Comparison of ENCODE assay signal across 8 cellular contexts in the genomic region with DNA sequence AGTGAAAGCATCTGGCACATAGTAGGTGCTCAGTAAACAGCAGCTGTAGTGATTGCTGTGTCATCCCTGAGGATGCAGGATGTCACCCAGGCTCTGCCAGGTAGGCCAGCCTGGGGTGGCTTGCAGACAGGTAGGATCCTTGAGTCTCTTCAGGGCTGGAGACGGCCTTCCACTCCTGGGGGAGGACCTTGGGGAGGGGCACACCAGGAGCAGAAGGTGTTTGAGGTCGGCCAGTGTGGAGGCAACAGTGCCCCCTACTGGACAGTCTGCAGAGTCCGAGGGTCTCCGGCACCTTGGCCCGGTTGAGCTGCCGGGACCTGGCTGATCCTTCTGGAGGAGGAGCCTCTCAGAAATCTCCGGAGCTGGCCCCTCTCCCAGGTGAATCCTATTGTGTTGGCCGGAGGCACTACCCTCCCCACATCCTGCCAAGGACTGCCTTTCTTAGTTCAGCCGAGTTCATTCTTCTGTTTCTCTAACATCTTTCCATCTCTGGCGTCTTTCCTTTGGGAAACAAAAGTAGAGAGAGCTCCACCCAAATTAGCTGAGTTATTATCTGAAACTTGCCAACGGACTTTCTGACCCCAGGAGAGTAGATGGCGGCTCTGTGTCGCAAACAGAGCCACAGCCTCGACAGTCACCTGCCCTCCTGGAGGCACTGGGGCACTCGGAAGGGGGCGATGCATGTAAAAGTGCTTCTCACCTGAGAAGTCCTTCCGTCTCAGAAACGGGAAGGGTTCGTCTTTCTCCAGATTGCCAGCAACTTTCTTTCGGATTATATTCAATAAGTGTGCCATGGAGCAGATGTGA. TPM values are rescaled to one million over a fixed set of nuclear protein-coding genes. Genes with fewer than 3 reads are reported as not detected.
DNase-seq lines count a peak whose midpoint lies in the region; ATAC-seq and TF ChIP-seq lines count a peak whose summit lies in the region.

No MANE protein-coding gene starts in this region.

- H3K4me1 ChIP-seq in lower lobe of right lung (no peaks in the 10 kb centered on the region), testis (peaks cover 12% of the 10 kb centered on the region)

- TF ChIP-seq CTCF in AG09319 (IDR thresholded peaks at IDR 0.05; ENCODE audit: low read depth, low read length) (peak; percentile 37), RWPE1 (conservative IDR thresholded peaks at IDR 0.05; ENCODE audit: low read depth) (peak; percentile 42), choroid plexus epithelial cell (conservative IDR thresholded peaks at IDR 0.05; ENCODE audit: low read depth, low read length) (peak; percentile 75), lower lobe of right lung (IDR thresholded peaks at IDR 0.05) (peak; percentile 71), testis (IDR thresholded peaks at IDR 0.05) (peak; percentile 42 to 81 (median 57))

- H3K36me3 ChIP-seq in lower lobe of right lung (no peaks in the 10 kb centered on the region), testis (ENCODE audit: low read depth, missing control alignments) (no peaks in the 10 kb centered on the region)

- no peak overlapping the region for H3K4me3 ChIP-seq in choroid plexus epithelial cell (ENCODE audit: low read depth, low read length)
- H3K4me3 ChIP-seq in lower lobe of right lung = no peak overlapping the region
- H3K4me3 ChIP-seq in testis = peak overlapping the region in 1 of 2 donors; percentile 42

- no peak overlapping the region for H3K27ac ChIP-seq in RWPE1
- no peak overlapping the region for H3K27ac ChIP-seq in lower lobe of right lung
- peak overlapping the region in 1 of 2 donors; percentile 45 for H3K27ac ChIP-seq in testis

- TF ChIP-seq POLR2A in testis (IDR thresholded peaks at IDR 0.05) = no peak

- POLR2A ChIA-PET in RWPE1 (lab: Yijun Ruan, JAX; ENCODE audit: low non-redundant PET) = no interaction called here

- H3K9me3 ChIP-seq in lower lobe of right lung (no peaks in the 10 kb centered on the region), testis (no peaks in the 10 kb centered on the region)

- H3K27me3 ChIP-seq in lower lobe of right lung (ENCODE audit: low read depth) (peaks cover 28% of the 10 kb centered on the region), testis (no peaks in the 10 kb centered on the region)

- intact Hi-C loops in lower lobe of right lung (cut with DNase I) (no loop called here), testis (cut with DNase I; ENCODE audit: low total_unique reads) (no loop called here)

- CTCF ChIA-PET in RWPE1 (lab: Yijun Ruan, JAX) = interaction anchor here (0.5 to 0.7 kb wide), 2 partner anchors 154 to 671 kb away, joined by 3 read pairs; no protein-coding TSS in a partner anchor

- peak; percentile 54 for ATAC-seq in GM19467 (IDR thresholded peaks at IDR 0.05; ENCODE audit: unreplicated experiment)
- ATAC-seq in lower lobe of right lung = peak; percentile 79 to 83
- ATAC-seq in HG03196 (IDR thresholded peaks at IDR 0.05; ENCODE audit: unreplicated experiment) = no peak
- no peak for ATAC-seq in GM18868 (IDR thresholded peaks at IDR 0.05; ENCODE audit: unreplicated experiment)

- DNase-seq in AG09319 (ENCODE audit: extremely low read depth, low read depth) (no peak), RWPE1 (ENCODE audit: low spot score) (no peak), choroid plexus epithelial cell (ENCODE audit: low read depth) (peak; percentile 41), lower lobe of right lung (peak; percentile 61), testis (peak; percentile 73)

- 35 to 39% methylated on average over 14 to 20 of the region's 20 CpGs for WGBS in testis, 2 donors

RNA-seq across cellular contexts. Expression of a gene that starts 41.9 kb away (rescaled TPM):
- total RNA-seq in lower lobe of right lung = 26.8 TPM
- total RNA-seq in testis = 10 to 100 TPM; 35.9 to 68.0 TPM
- polyA plus RNA-seq in testis (ENCODE audit: insufficient read depth, low read depth, low replicate concordance) = 134 TPM

Comparison
In these comparisons a context has a peak if more than half of its experiments do, and no peak if none do; other contexts are left out.
1. DNase-seq: peak in choroid plexus epithelial cell (single experiment), lower lobe of right lung (single experiment) and testis (single experiment); none in AG09319 (single experiment) and RWPE1 (single experiment).
2. ATAC-seq: peak in GM19467 (single experiment) and lower lobe of right lung (2 of 2); none in HG03196 (single experiment) and GM18868 (single experiment).
3. Peak in every context shown above with its lines, with median percentiles within 50 percentile points of each other: CTCF ChIP-seq.